ENCODE assay signal across 2 cellular contexts in the genomic region with DNA sequence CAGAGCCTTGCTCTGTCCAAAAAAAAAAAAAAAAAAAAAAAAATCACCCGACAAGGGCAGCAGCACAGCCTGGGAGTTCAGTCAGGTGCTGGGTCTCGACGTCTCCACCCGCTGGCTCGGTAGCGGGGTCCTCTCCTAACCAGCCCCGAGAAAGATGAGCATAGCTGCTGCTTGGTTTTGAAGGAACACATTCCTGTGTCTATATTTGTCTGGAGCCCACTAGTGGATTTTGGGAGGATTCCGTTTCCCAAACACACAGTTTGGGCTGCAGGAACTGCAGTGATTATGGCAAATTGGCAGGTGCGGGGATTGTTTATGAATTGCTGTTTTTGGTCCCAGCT.
TF ChIP-seq lines count a peak whose summit lies in the region.

No MANE protein-coding gene starts in this region.

TF ChIP-seq in A549, 52 proteins besides CTCF, POLR2A, EP300 and RAD21 (continued from another document):
- TF ChIP-seq, protein P1, sequence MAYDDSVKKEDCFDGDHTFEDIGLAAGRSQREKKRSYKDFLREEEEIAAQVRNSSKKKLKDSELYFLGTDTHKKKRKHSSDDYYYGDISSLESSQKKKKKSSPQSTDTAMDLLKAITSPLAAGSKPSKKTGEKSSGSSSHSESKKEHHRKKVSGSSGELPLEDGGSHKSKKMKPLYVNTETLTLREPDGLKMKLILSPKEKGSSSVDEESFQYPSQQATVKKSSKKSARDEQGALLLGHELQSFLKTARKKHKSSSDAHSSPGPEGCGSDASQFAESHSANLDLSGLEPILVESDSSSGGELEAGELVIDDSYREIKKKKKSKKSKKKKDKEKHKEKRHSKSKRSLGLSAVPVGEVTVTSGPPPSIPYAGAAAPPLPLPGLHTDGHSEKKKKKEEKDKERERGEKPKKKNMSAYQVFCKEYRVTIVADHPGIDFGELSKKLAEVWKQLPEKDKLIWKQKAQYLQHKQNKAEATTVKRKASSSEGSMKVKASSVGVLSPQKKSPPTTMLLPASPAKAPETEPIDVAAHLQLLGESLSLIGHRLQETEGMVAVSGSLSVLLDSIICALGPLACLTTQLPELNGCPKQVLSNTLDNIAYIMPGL (CRISPR knock-in tag; IDR thresholded peaks at IDR 0.05; ENCODE audit: borderline replicate concordance), result no peak
- TF ChIP-seq, protein P2, sequence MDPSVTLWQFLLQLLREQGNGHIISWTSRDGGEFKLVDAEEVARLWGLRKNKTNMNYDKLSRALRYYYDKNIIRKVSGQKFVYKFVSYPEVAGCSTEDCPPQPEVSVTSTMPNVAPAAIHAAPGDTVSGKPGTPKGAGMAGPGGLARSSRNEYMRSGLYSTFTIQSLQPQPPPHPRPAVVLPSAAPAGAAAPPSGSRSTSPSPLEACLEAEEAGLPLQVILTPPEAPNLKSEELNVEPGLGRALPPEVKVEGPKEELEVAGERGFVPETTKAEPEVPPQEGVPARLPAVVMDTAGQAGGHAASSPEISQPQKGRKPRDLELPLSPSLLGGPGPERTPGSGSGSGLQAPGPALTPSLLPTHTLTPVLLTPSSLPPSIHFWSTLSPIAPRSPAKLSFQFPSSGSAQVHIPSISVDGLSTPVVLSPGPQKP (IDR thresholded peaks at IDR 0.05; ENCODE audit: low read depth, low read length), result no peak
- no peak for TF ChIP-seq CHD4 (IDR thresholded peaks at IDR 0.05; ENCODE audit: borderline replicate concordance)
- TF ChIP-seq RCOR1 (IDR thresholded peaks at IDR 0.05; ENCODE audit: low read depth, low read length), result no peak
- no peak for TF ChIP-seq CBX8 (IDR thresholded peaks at IDR 0.05)
- TF ChIP-seq ZNF302 (CRISPR knock-in tag; IDR thresholded peaks at IDR 0.05), result no peak
- no peak for TF ChIP-seq ZC3H11A (IDR thresholded peaks at IDR 0.05)
- TF ChIP-seq, protein P3, sequence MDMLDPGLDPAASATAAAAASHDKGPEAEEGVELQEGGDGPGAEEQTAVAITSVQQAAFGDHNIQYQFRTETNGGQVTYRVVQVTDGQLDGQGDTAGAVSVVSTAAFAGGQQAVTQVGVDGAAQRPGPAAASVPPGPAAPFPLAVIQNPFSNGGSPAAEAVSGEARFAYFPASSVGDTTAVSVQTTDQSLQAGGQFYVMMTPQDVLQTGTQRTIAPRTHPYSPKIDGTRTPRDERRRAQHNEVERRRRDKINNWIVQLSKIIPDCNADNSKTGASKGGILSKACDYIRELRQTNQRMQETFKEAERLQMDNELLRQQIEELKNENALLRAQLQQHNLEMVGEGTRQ (IDR thresholded peaks at IDR 0.05), result no peak
- no peak for TF ChIP-seq KDM1A (IDR thresholded peaks at IDR 0.05; ENCODE audit: low read depth)
- TF ChIP-seq ZFP36 (IDR thresholded peaks at IDR 0.05; ENCODE audit: borderline replicate concordance, partially characterized antibody), result no peak
- TF ChIP-seq, protein P4, sequence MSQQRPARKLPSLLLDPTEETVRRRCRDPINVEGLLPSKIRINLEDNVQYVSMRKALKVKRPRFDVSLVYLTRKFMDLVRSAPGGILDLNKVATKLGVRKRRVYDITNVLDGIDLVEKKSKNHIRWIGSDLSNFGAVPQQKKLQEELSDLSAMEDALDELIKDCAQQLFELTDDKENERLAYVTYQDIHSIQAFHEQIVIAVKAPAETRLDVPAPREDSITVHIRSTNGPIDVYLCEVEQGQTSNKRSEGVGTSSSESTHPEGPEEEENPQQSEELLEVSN (IDR thresholded peaks at IDR 0.05; ENCODE audit: borderline replicate concordance, low read depth), result no peak
- TF ChIP-seq MAFK (IDR thresholded peaks at IDR 0.05; ENCODE audit: partially characterized antibody), result no peak
- no peak for TF ChIP-seq TFCP2L1 (CRISPR knock-in tag; IDR thresholded peaks at IDR 0.05)
- no peak for TF ChIP-seq ZSCAN20 (CRISPR knock-in tag; IDR thresholded peaks at IDR 0.05)
- TF ChIP-seq, protein P5, sequence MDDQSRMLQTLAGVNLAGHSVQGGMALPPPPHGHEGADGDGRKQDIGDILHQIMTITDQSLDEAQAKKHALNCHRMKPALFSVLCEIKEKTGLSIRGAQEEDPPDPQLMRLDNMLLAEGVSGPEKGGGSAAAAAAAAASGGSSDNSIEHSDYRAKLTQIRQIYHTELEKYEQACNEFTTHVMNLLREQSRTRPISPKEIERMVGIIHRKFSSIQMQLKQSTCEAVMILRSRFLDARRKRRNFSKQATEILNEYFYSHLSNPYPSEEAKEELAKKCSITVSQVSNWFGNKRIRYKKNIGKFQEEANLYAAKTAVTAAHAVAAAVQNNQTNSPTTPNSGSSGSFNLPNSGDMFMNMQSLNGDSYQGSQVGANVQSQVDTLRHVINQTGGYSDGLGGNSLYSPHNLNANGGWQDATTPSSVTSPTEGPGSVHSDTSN (IDR thresholded peaks at IDR 0.05), result no peak
TF ChIP-seq in A549: peak in this region for 0.

TF ChIP-seq in HCT116, 20 proteins besides CTCF, POLR2A, EP300 and RAD21 (continued from another document):
- TF ChIP-seq YY1 (IDR thresholded peaks at IDR 0.05; ENCODE audit: extremely low read depth, insufficient replicate concordance, low read depth, low read length) (no peak), CEBPB (IDR thresholded peaks at IDR 0.05; ENCODE audit: low read depth) (no peak)
- TF ChIP-seq, protein P6, sequence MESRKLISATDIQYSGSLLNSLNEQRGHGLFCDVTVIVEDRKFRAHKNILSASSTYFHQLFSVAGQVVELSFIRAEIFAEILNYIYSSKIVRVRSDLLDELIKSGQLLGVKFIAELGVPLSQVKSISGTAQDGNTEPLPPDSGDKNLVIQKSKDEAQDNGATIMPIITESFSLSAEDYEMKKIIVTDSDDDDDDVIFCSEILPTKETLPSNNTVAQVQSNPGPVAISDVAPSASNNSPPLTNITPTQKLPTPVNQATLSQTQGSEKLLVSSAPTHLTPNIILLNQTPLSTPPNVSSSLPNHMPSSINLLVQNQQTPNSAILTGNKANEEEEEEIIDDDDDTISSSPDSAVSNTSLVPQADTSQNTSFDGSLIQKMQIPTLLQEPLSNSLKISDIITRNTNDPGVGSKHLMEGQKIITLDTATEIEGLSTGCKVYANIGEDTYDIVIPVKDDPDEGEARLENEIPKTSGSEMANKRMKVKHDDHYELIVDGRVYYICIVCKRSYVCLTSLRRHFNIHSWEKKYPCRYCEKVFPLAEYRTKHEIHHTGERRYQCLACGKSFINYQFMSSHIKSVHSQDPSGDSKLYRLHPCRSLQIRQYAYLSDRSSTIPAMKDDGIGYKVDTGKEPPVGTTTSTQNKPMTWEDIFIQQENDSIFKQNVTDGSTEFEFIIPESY (IDR thresholded peaks at IDR 0.05; ENCODE audit: extremely low read depth, insufficient replicate concordance, low read length), result no peak
